ENCODE assay signal across 9 cellular contexts in the genomic region with DNA sequence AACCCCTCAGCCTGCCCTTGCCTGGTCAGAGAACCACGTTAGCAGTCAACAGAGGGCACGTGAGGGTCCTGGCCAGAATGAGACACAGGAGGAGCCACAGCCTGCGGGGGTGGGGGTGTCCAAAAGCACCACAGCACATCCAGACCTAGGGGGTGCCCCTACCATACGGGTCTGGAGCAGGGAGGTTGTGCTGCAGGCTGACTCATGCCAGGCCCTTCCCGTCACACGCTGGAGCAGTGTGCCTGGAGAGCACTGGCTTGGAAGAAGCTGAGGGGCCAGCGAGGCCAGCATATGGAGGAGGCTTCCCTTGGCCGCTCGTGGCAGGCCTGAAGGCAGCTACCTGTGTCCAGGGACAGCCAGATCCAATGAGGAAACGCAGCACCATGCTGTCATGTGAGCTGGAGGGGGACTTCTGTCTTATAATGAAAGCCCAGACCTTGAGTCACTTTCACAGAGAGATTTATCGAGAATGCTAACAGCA. TPM values are rescaled to one million over a fixed set of nuclear protein-coding genes. Genes with fewer than 3 reads are reported as not detected.
DNase-seq lines count a peak whose midpoint lies in the region; ATAC-seq, FAIRE-seq and TF ChIP-seq lines count a peak whose summit lies in the region.
"Had no signal": no experiment of that assay in that cellular context is flagged by ENCODE, and none has a peak within 500 bp of the region (broad histone marks: within the 10 kb centered on the region; RNA-seq: fewer than 3 reads in every experiment).

No MANE protein-coding gene starts in this region.

- H3K36me3 ChIP-seq in fibroblast of lung (ENCODE audit: control insufficient read depth, insufficient read depth, low read length) (peaks cover 9% of the 10 kb centered on the region), suprapubic skin (peaks cover 11% of the 10 kb centered on the region)

- H3K9me3 ChIP-seq in fibroblast of lung (ENCODE audit: control insufficient read depth, insufficient read depth, low read depth, low read length), result no peaks in the 10 kb centered on the region
- H3K9me3 ChIP-seq in suprapubic skin, result no peaks in the 10 kb centered on the region

- no peak overlapping the region for H3K9ac ChIP-seq in fibroblast of lung (ENCODE audit: insufficient read depth, low read length)

- CTCF ChIA-PET in activated naive CD4-positive, alpha-beta T cell treated with anti-CD3 and anti-CD28 coated beads for 36 hours (lab: Charles Lee), result interaction anchor here (1.0 kb wide), 1 partner anchor 50 kb away, joined by 3 read pairs; a partner anchor contains a TSS

- H3K27me3 ChIP-seq in fibroblast of lung (ENCODE audit: control insufficient read depth, insufficient read depth, low read length) (no peaks in the 10 kb centered on the region), suprapubic skin (no peaks in the 10 kb centered on the region)

- no peaks in the 10 kb centered on the region for H3K27me3 Mint-ChIP-seq in activated naive CD4-positive, alpha-beta T cell treated with anti-CD3 and anti-CD28 coated beads for 36 hours (ENCODE audit: low read depth)
- no peaks in the 10 kb centered on the region for H3K27me3 Mint-ChIP-seq in T-helper 2 cell treated with Interferon-gamma antibody and Interleukin-4, amounts not matched to agents 5 μg/mL and 100 μg/mL, for 36 hours (ENCODE audit: low read depth)
- H3K27me3 Mint-ChIP-seq in natural killer cell treated with Interleukin-12 subunit alpha and Interleukin-12 subunit beta and Interleukin-15 and Interleukin-18, amount 100 ng/mL, for 72 hours, result peaks cover 0 to 2% of the 10 kb centered on the region in 2 donors

- H3K27ac Mint-ChIP-seq in activated naive CD4-positive, alpha-beta T cell treated with anti-CD3 and anti-CD28 coated beads for 36 hours, result peak overlapping the region; percentile 92
- H3K27ac Mint-ChIP-seq in T-helper 2 cell treated with Interferon-gamma antibody and Interleukin-4, amounts not matched to agents 5 μg/mL and 100 μg/mL, for 36 hours, result peak overlapping the region; percentile 93
- peak overlapping the region in 1 of 2 donors; percentile 85 for H3K27ac Mint-ChIP-seq in natural killer cell treated with Interleukin-12 subunit alpha and Interleukin-12 subunit beta and Interleukin-15 and Interleukin-18, amount 100 ng/mL, for 72 hours

- no peaks in the 10 kb centered on the region for H4K20me1 ChIP-seq in fibroblast of lung (ENCODE audit: control insufficient read depth, extremely low read depth, insufficient read depth, low read length)

- no peak for FAIRE-seq in urothelium cell line (lab: Jason Lieb, UNC)

- peaks cover 4% of the 10 kb centered on the region for H3K4me1 ChIP-seq in fibroblast of lung (ENCODE audit: control insufficient read depth, extremely low read depth, insufficient read depth, low read length)
- peaks cover 41% of the 10 kb centered on the region for H3K4me1 ChIP-seq in suprapubic skin

- H3K4me3 ChIP-seq in fibroblast of lung (replicated peaks in 1 of 4; ENCODE audit: control extremely low read depth in 1 of 4, insufficient read depth in 1 of 4, low read depth in 3 of 4, low read length in 4 of 4), result no peak overlapping the region
- no peak overlapping the region for H3K4me3 ChIP-seq in suprapubic skin

- TF ChIP-seq CTCF in fibroblast of lung (conservative IDR thresholded peaks at IDR 0.05 in 1 of 2, IDR thresholded peaks at IDR 0.05 in 1 of 2; ENCODE audit: low read depth in 1 of 2, low read length in 2 of 2), result no peak
- TF ChIP-seq CTCF in suprapubic skin (IDR thresholded peaks at IDR 0.05), result no peak

- H3K27ac ChIP-seq in fibroblast of lung (ENCODE audit: insufficient read depth, low read length) (peak overlapping the region; percentile 77), suprapubic skin (peak overlapping the region; percentile 93)

- no peaks in the 10 kb centered on the region for H3K9me3 Mint-ChIP-seq in activated naive CD4-positive, alpha-beta T cell treated with anti-CD3 and anti-CD28 coated beads for 36 hours
- H3K9me3 Mint-ChIP-seq in T-helper 2 cell treated with Interferon-gamma antibody and Interleukin-4, amounts not matched to agents 5 μg/mL and 100 μg/mL, for 36 hours, result no peaks in the 10 kb centered on the region
- no peaks in the 10 kb centered on the region for H3K9me3 Mint-ChIP-seq in natural killer cell treated with Interleukin-12 subunit alpha and Interleukin-12 subunit beta and Interleukin-15 and Interleukin-18, amount 100 ng/mL, for 72 hours

- H3K4me2 ChIP-seq in fibroblast of lung (ENCODE audit: extremely low read depth, insufficient read depth, low read length), result no peak overlapping the region

- peak; percentile 32 for DNase-seq in activated naive CD4-positive, alpha-beta T cell treated with anti-CD3 and anti-CD28 coated beads for 36 hours
- DNase-seq in activated naive CD4-positive, alpha-beta T cell treated with anti-CD3 and anti-CD28 coated beads, Interleukin-2, amount 50 U/mL, for 16 hours, result no peak
- peak; percentile 20 for DNase-seq in T-helper 2 cell treated with Interferon-gamma antibody and Interleukin-4, amounts not matched to agents 5 μg/mL and 100 μg/mL, for 36 hours (ENCODE audit: low spot score)
- DNase-seq in fibroblast of lung (ENCODE audit: low read depth in 2 of 2), result peak; percentile 46 to 72
- DNase-seq in suprapubic skin (ENCODE audit: low spot score in 2 of 2), result no peak
- DNase-seq in urothelium cell line (ENCODE audit: low spot score), result no peak
- DNase-seq in natural killer cell treated with Interleukin-12 subunit alpha and Interleukin-12 subunit beta and Interleukin-15 and Interleukin-18, amount 100 ng/mL, for 72 hours (ENCODE audit: low spot score), result no peak
- DNase-seq: DMS79 had no signal

- H3K79me2 ChIP-seq in fibroblast of lung (ENCODE audit: control insufficient read depth, insufficient read depth, low read length), result peaks cover 14% of the 10 kb centered on the region

- no peak overlapping the region for H3K4me3 Mint-ChIP-seq in activated naive CD4-positive, alpha-beta T cell treated with anti-CD3 and anti-CD28 coated beads for 36 hours
- no peak overlapping the region for H3K4me3 Mint-ChIP-seq in T-helper 2 cell treated with Interferon-gamma antibody and Interleukin-4, amounts not matched to agents 5 μg/mL and 100 μg/mL, for 36 hours
- no peak overlapping the region for H3K4me3 Mint-ChIP-seq in natural killer cell treated with Interleukin-12 subunit alpha and Interleukin-12 subunit beta and Interleukin-15 and Interleukin-18, amount 100 ng/mL, for 72 hours

- no peak for ATAC-seq in GM18861 (IDR thresholded peaks at IDR 0.05; ENCODE audit: unreplicated experiment)
- ATAC-seq in natural killer cell treated with Interleukin-12 subunit alpha and Interleukin-12 subunit beta and Interleukin-15 and Interleukin-18, amount 100 ng/mL, for 72 hours, result no peak

- intact Hi-C loops in activated naive CD4-positive, alpha-beta T cell treated with anti-CD3 and anti-CD28 coated beads for 36 hours (cut with micrococcal nuclease), result loop anchor here (2.0 to 5.0 kb wide), 4 partner anchors 16 to 94 kb away; a partner anchor contains a TSS

- H3K4me1 Mint-ChIP-seq in activated naive CD4-positive, alpha-beta T cell treated with anti-CD3 and anti-CD28 coated beads for 36 hours (ENCODE audit: low read depth), result peaks cover 14% of the 10 kb centered on the region
- peaks cover 5% of the 10 kb centered on the region for H3K4me1 Mint-ChIP-seq in T-helper 2 cell treated with Interferon-gamma antibody and Interleukin-4, amounts not matched to agents 5 μg/mL and 100 μg/mL, for 36 hours (ENCODE audit: low read depth)
- H3K4me1 Mint-ChIP-seq in natural killer cell treated with Interleukin-12 subunit alpha and Interleukin-12 subunit beta and Interleukin-15 and Interleukin-18, amount 100 ng/mL, for 72 hours (ENCODE audit: low read depth in 2 of 2), result peaks cover 0 to 9% of the 10 kb centered on the region in 2 donors

- no peak for TF ChIP-seq EP300 in suprapubic skin (IDR thresholded peaks at IDR 0.05)

- no peak overlapping the region for H2AFZ ChIP-seq in fibroblast of lung (ENCODE audit: low read length)

- peaks cover 10% of the 10 kb centered on the region for H3K36me3 Mint-ChIP-seq in activated naive CD4-positive, alpha-beta T cell treated with anti-CD3 and anti-CD28 coated beads for 36 hours (ENCODE audit: low read depth)
- peaks cover 10% of the 10 kb centered on the region for H3K36me3 Mint-ChIP-seq in T-helper 2 cell treated with Interferon-gamma antibody and Interleukin-4, amounts not matched to agents 5 μg/mL and 100 μg/mL, for 36 hours (ENCODE audit: low read depth)
- H3K36me3 Mint-ChIP-seq in natural killer cell treated with Interleukin-12 subunit alpha and Interleukin-12 subunit beta and Interleukin-15 and Interleukin-18, amount 100 ng/mL, for 72 hours, result no peaks in the 10 kb centered on the region

- TF ChIP-seq POLR2A in suprapubic skin (IDR thresholded peaks at IDR 0.05), result no peak

- WGBS in suprapubic skin, result 57% methylated on average over 11 of the region's 11 CpGs

RNA-seq across cellular contexts. Expression of a gene that starts 1.5 kb away (rescaled TPM):
- total RNA-seq in activated naive CD4-positive, alpha-beta T cell treated with anti-CD3 and anti-CD28 coated beads for 36 hours, result 10 to 100 TPM; 77.2 to 82.6 TPM
- total RNA-seq in fibroblast of lung (61.1 and 65.9 TPM in 2 replicates), suprapubic skin (10 to 100 TPM; 51.3 to 61.5 (median 58.3) TPM)
- polyA plus RNA-seq in fibroblast of lung, result 25.9 and 48.1 TPM in 2 replicates
- 46.6 and 104 TPM in 2 replicates for polyA plus RNA-seq in fibroblast of lung (2012)
- polyA minus RNA-seq in fibroblast of lung (ENCODE audit: low replicate concordance), result 58.0 and 180 TPM in 2 replicates
- total RNA-seq in natural killer cell treated with Interleukin-12 subunit alpha and Interleukin-12 subunit beta and Interleukin-15 and Interleukin-18, amount 100 ng/mL, for 72 hours, result 100 to 1,000 TPM; 136 to 258 TPM

RNA-seq across cellular contexts. Expression of a gene that starts 48.6 kb away (rescaled TPM):
- total RNA-seq in activated naive CD4-positive, alpha-beta T cell treated with anti-CD3 and anti-CD28 coated beads for 36 hours, result 1 to 10 TPM; 6.2 to 6.7 TPM
- total RNA-seq in fibroblast of lung (6.4 and 8.3 TPM in 2 replicates), suprapubic skin (10 to 100 TPM in 1 of 4 donors, 1 to 10 TPM in 3; 7.8 to 10.7 (median 8.6) TPM)
- polyA plus RNA-seq in fibroblast of lung, result 4.6 and 4.7 TPM in 2 replicates
- polyA plus RNA-seq in fibroblast of lung (2012), result 4.9 and 5.9 TPM in 2 replicates
- 7.4 and 8.6 TPM in 2 replicates for polyA minus RNA-seq in fibroblast of lung (ENCODE audit: low replicate concordance)
- total RNA-seq in natural killer cell treated with Interleukin-12 subunit alpha and Interleukin-12 subunit beta and Interleukin-15 and Interleukin-18, amount 100 ng/mL, for 72 hours, result 1 to 10 TPM; 2.4 to 6.9 TPM

RNA-seq across cellular contexts. Expression of a gene that starts 49.6 kb away (rescaled TPM):
- total RNA-seq in activated naive CD4-positive, alpha-beta T cell treated with anti-CD3 and anti-CD28 coated beads for 36 hours, result 10 to 100 TPM; 85.0 to 86.1 TPM
- 7.4 and 10.2 TPM in 2 replicates for total RNA-seq in fibroblast of lung
- 3.0 and 6.7 TPM in 2 replicates for polyA plus RNA-seq in fibroblast of lung
- polyA plus RNA-seq in fibroblast of lung (2012), result 19.1 and 29.3 TPM in 2 replicates
- 142 and 144 TPM in 2 replicates for polyA minus RNA-seq in fibroblast of lung (ENCODE audit: low replicate concordance)
- total RNA-seq in suprapubic skin, result 10 to 100 TPM; 51.9 to 72.2 (median 55.3) TPM
- 100 to 1,000 TPM; 105 to 131 TPM for total RNA-seq in natural killer cell treated with Interleukin-12 subunit alpha and Interleukin-12 subunit beta and Interleukin-15 and Interleukin-18, amount 100 ng/mL, for 72 hours

Comparison
In these comparisons a context has a peak if more than half of its experiments do, and no peak if none do; other contexts are left out.
1. DNase-seq: peak in activated naive CD4-positive, alpha-beta T cell treated with anti-CD3 and anti-CD28 coated beads for 36 hours (single experiment), T-helper 2 cell treated with Interferon-gamma antibody and Interleukin-4, amounts not matched to agents 5 μg/mL and 100 μg/mL, for 36 hours (single experiment) and fibroblast of lung (2 of 2); none in activated naive CD4-positive, alpha-beta T cell treated with anti-CD3 and anti-CD28 coated beads, Interleukin-2, amount 50 U/mL, for 16 hours (single experiment), suprapubic skin (0 of 2), urothelium cell line (single experiment) and natural killer cell treated with Interleukin-12 subunit alpha and Interleukin-12 subunit beta and Interleukin-15 and Interleukin-18, amount 100 ng/mL, for 72 hours (single experiment).